8 cellular contexts compared by ENCODE assay signal in genomic region chr2:73984203-73984921, GRCh38.
A peak's percentile ranks its signal among the peaks of the same experiment; 100 is the strongest.
DNase-seq lines count a peak whose midpoint lies in the region; ATAC-seq and TF ChIP-seq lines count a peak whose summit lies in the region.

TSS of gene TET3 (plus strand) at chr2:73984910. CDS start at chr2:73986404, 1,494 bp downstream.

- H3K9ac ChIP-seq in endocrine pancreas (ENCODE audit: control insufficient read depth, insufficient read depth, low read length) (peak within 1 kb of the TSS; percentile 47), mucosa of rectum (ENCODE audit: low read depth in 1 of 2, low read length in 2 of 2) (peak within 1 kb of the TSS; percentile 83 to 93)

- H3K9me3 ChIP-seq in endocrine pancreas (ENCODE audit: control insufficient read depth, low read length) = no peaks in the 10 kb centered on the region
- H3K9me3 ChIP-seq in mucosa of rectum (ENCODE audit: control insufficient read depth in 2 of 2, low read length in 2 of 2) = no peaks in the 10 kb centered on the region
- H3K9me3 ChIP-seq in tibial artery = no peaks in the 10 kb centered on the region

- H3K4me3 ChIP-seq in endocrine pancreas (ENCODE audit: control insufficient read depth, insufficient read depth, low read length) (no peak within 1 kb of the TSS), mucosa of rectum (ENCODE audit: low read length in 2 of 2) (peak within 1 kb of the TSS; percentile 75 to 77), tibial artery (peak within 1 kb of the TSS; percentile 61 to 66)

- ATAC-seq in GM18909 (IDR thresholded peaks at IDR 0.05; ENCODE audit: poor library complexity, unreplicated experiment) (peak; percentile 46), HG03442 (IDR thresholded peaks at IDR 0.05; ENCODE audit: unreplicated experiment) (peak; percentile 30), HG03457 (IDR thresholded peaks at IDR 0.05; ENCODE audit: unreplicated experiment) (no peak)

- H3K36me3 ChIP-seq in endocrine pancreas (ENCODE audit: control insufficient read depth, insufficient read depth, low read length) (no peaks in the 10 kb centered on the region), mucosa of rectum (ENCODE audit: control insufficient read depth in 2 of 2, insufficient read depth in 2 of 2, low read length in 2 of 2) (peaks cover 0 to 9% of the 10 kb centered on the region in 2 donors), tibial artery (no peaks in the 10 kb centered on the region)

- no peak for TF ChIP-seq CTCF in tibial artery (IDR thresholded peaks at IDR 0.05)

- intact Hi-C loops in tibial artery (cut with DNase I; ENCODE audit: low total_unique reads) = loop anchor here (5.0 kb wide), 1 partner anchor 52 kb away; no protein-coding TSS in a partner anchor

- H3K27me3 ChIP-seq in endocrine pancreas (ENCODE audit: control insufficient read depth, insufficient read depth, low read length) (no peaks in the 10 kb centered on the region), mucosa of rectum (ENCODE audit: control insufficient read depth in 2 of 2, insufficient read depth in 2 of 2, low read length in 2 of 2) (no peaks in the 10 kb centered on the region), tibial artery (no peaks in the 10 kb centered on the region)

- H3K4me1 ChIP-seq in endocrine pancreas (ENCODE audit: control insufficient read depth, insufficient read depth, low read length) (peaks cover 6% of the 10 kb centered on the region), mucosa of rectum (ENCODE audit: control insufficient read depth in 2 of 2, insufficient read depth in 2 of 2, low read length in 2 of 2) (peaks cover 60 to 65% of the 10 kb centered on the region in 2 donors), tibial artery (peaks cover 0 to 65% (median 49%) of the 10 kb centered on the region in 4 donors)

- peak; percentile 63 for DNase-seq in AG20443 (ENCODE audit: low spot score)
- peak; percentile 63 to 72 for DNase-seq in activated CD4-positive, alpha-beta T cell treated with anti-CD3 and anti-CD28 coated beads for 4 hours
- DNase-seq in tibial artery = peak in 1 of 2 donors; percentile 78

- H3K27ac ChIP-seq in mucosa of rectum (ENCODE audit: low read depth in 2 of 2, low read length in 2 of 2) = peak within 1 kb of the TSS; percentile 98 to 99
- peak within 1 kb of the TSS; percentile 43 to 46 for H3K27ac ChIP-seq in tibial artery
